In genomic region chr15:84910928-84911623, GRCh38 we compare ENCODE assay signal across 15 cellular contexts. TPM values are rescaled to one million over a fixed set of nuclear protein-coding genes. Genes with fewer than 3 reads are reported as not detected.
DNase-seq lines count a peak whose midpoint lies in the region; ATAC-seq lines count a peak whose summit lies in the region.
"Had no signal": no experiment of that assay in that cellular context is flagged by ENCODE, and none has a peak within 500 bp of the region (broad histone marks: within the 10 kb centered on the region; RNA-seq: fewer than 3 reads in every experiment).

No MANE protein-coding gene starts in this region.

- H3K4me2 ChIP-seq in trophoblast cell (ENCODE audit: low read length) (no peak overlapping the region), Karpas-422 (ENCODE audit: low read depth, low read length, poor library complexity, severe bottlenecking) (no peak overlapping the region)

- H3K79me2 ChIP-seq in trophoblast cell (ENCODE audit: control insufficient read depth, insufficient read depth, low read length, poor library complexity), result peaks cover 2% of the 10 kb centered on the region
- H3K79me2 ChIP-seq in Karpas-422 (ENCODE audit: low read length), result no peaks in the 10 kb centered on the region

- H3K4me3 ChIP-seq in trophoblast cell (ENCODE audit: low read depth, low read length), result no peak overlapping the region
- H3K4me3 ChIP-seq in Karpas-422 (ENCODE audit: low read length), result no peak overlapping the region
- H3K4me3 ChIP-seq: BLaER1 had no signal

- H4K20me1 ChIP-seq in Karpas-422 (ENCODE audit: insufficient read depth, low read depth, low read length), result no peaks in the 10 kb centered on the region
- H4K20me1 ChIP-seq: BLaER1 had no signal

- H3K4me1 ChIP-seq in trophoblast cell (ENCODE audit: control insufficient read depth in 1 of 2, insufficient read depth in 2 of 2, low read length in 2 of 2) (peaks cover 27 to 36% of the 10 kb centered on the region in 2 experiments), Karpas-422 (ENCODE audit: low read length) (peaks cover 8% of the 10 kb centered on the region; the same call in 1 of the 2 replicates)

- H4K8ac ChIP-seq in trophoblast cell (ENCODE audit: low read depth, low read length), result peak overlapping the region; percentile 41

- H3K14ac ChIP-seq in trophoblast cell (ENCODE audit: low read length), result peak overlapping the region; percentile 59

- peak overlapping the region; percentile 32 for H2BK5ac ChIP-seq in trophoblast cell (ENCODE audit: low read depth, low read length, poor library complexity)

- peak overlapping the region; percentile 81 for H2BK12ac ChIP-seq in trophoblast cell (ENCODE audit: low read length)

- no peak overlapping the region for H3K18ac ChIP-seq in trophoblast cell (ENCODE audit: low read length)

- H3K27me3 ChIP-seq in trophoblast cell (ENCODE audit: insufficient read depth, low read length) (no peaks in the 10 kb centered on the region), Karpas-422 (ENCODE audit: low read length) (no peaks in the 10 kb centered on the region)
- H3K27me3 ChIP-seq: BLaER1 had no signal

- no CpG with 5 or more reads among the region's 17 CpGs for WGBS in trophoblast cell (ENCODE audit: extremely low coverage, insufficient coverage, insufficient read length)

- peak overlapping the region; percentile 44 for H2BK120ac ChIP-seq in trophoblast cell (ENCODE audit: insufficient read depth, low read length, poor library complexity)

- no peak overlapping the region for H3K4ac ChIP-seq in trophoblast cell (ENCODE audit: low read depth, low read length)

- peak overlapping the region; percentile 86 for H4K91ac ChIP-seq in trophoblast cell (ENCODE audit: low read depth, low read length)

- no peaks in the 10 kb centered on the region for H3K36me3 ChIP-seq in trophoblast cell (ENCODE audit: control insufficient read depth in 1 of 2, insufficient read depth in 2 of 2, low read length in 2 of 2)
- H3K36me3 ChIP-seq in Karpas-422 (ENCODE audit: insufficient read depth, low read length), result no peaks in the 10 kb centered on the region
- H3K36me3 ChIP-seq: BLaER1 had no signal

- H4K12ac ChIP-seq in trophoblast cell (ENCODE audit: low read depth, low read length), result no peak overlapping the region

- no peak overlapping the region for H3K23ac ChIP-seq in trophoblast cell (ENCODE audit: low read length)

- H2AK5ac ChIP-seq in trophoblast cell (ENCODE audit: low read length), result peak overlapping the region; percentile 85

- DNase-seq in ELF-1 (ENCODE audit: low read depth, low spot score) (peak; percentile 65), NCI-H748 (lab: John Stamatoyannopoulos, UW; ENCODE audit: unreplicated experiment) (peak; percentile 76), dermis blood vessel endothelial cell (peak; percentile 7), trophoblast cell (peak; percentile 97 to 98), Karpas-422 (no peak), inferior parietal cortex (ENCODE audit: extremely low spot score) (no peak)
- DNase-seq: activated CD4-positive, CD25-positive, alpha-beta regulatory T cell; activated T-cell treated with anti-CD3 and anti-CD28 coated beads, Interleukin-2, amount 50 U/mL, for 72 hours; central memory CD4-positive, alpha-beta T cell; NCI-H2107 had no signal

- H3K79me1 ChIP-seq in trophoblast cell (ENCODE audit: low read length), result peaks cover 38% of the 10 kb centered on the region

- H3K9ac ChIP-seq in trophoblast cell (ENCODE audit: low read length) (no peak overlapping the region), Karpas-422 (ENCODE audit: low read length) (no peak overlapping the region)
- H3K9ac ChIP-seq: BLaER1 had no signal

- ATAC-seq in GM21576 (IDR thresholded peaks at IDR 0.05; ENCODE audit: unreplicated experiment) (no peak), GM21786 (IDR thresholded peaks at IDR 0.05; ENCODE audit: unreplicated experiment) (no peak)
- ATAC-seq: activated T-cell treated with anti-CD3 and anti-CD28 coated beads, Interleukin-2, amount 50 U/mL, for 72 hours had no signal

- peak overlapping the region; percentile 61 for H2AFZ ChIP-seq in trophoblast cell (ENCODE audit: insufficient read depth, low read length, poor library complexity)
- H2AFZ ChIP-seq in Karpas-422 (ENCODE audit: low read length), result no peak overlapping the region

- no peaks in the 10 kb centered on the region for H3K9me2 ChIP-seq in Karpas-422 (replicated peaks; ENCODE audit: insufficient read depth, low read length)

- H3K27ac ChIP-seq in trophoblast cell (ENCODE audit: low read depth, low read length), result peak overlapping the region; percentile 92
- H3K27ac ChIP-seq in Karpas-422 (ENCODE audit: low read length), result no peak overlapping the region
- H3K27ac ChIP-seq: BLaER1 had no signal

- no peaks in the 10 kb centered on the region for H3K9me3 ChIP-seq in trophoblast cell (ENCODE audit: insufficient read depth, low read depth, low read length)
- no peaks in the 10 kb centered on the region for H3K9me3 ChIP-seq in Karpas-422 (ENCODE audit: low read length)
- H3K9me3 ChIP-seq: BLaER1 had no signal

RNA-seq across cellular contexts. Expression of gene SLC28A1, which starts 26.6 kb away (rescaled TPM):
- not detected in 2 replicates for total RNA-seq in dermis blood vessel endothelial cell
- 0.35 and 0.42 TPM in 2 replicates for polyA plus RNA-seq in trophoblast cell (2013)
- not detected in 2 replicates for total RNA-seq in Karpas-422 (2014; rRNA removed; shearing (Covaris generic); ENCODE audit: low replicate concordance)
- total RNA-seq: activated T-cell treated with anti-CD3 and anti-CD28 coated beads, Interleukin-2, amount 50 U/mL, for 72 hours; progenitor cell of endocrine pancreas; ureter had no signal

Comparison
In these comparisons a context has a peak if more than half of its experiments do, and no peak if none do; other contexts are left out.
1. DNase-seq: peak in ELF-1 (single experiment), NCI-H748 (single experiment), dermis blood vessel endothelial cell (single experiment) and trophoblast cell (2 of 2); none in Karpas-422 (single experiment) and inferior parietal cortex (single experiment).